7 cellular contexts compared by ENCODE assay signal in genomic region chr1:235843458-235843857, GRCh38. TPM values are rescaled to one million over a fixed set of nuclear protein-coding genes. Genes with fewer than 3 reads are reported as not detected.
A peak's percentile ranks its signal among the peaks of the same experiment; 100 is the strongest.
DNase-seq lines count a peak whose midpoint lies in the region; ATAC-seq and TF ChIP-seq lines count a peak whose summit lies in the region.

No MANE protein-coding gene starts in this region.

- ATAC-seq in HCT116 (peak; percentile 94), upper lobe of left lung (ENCODE audit: low FRiP score in 2 of 2) (peak in 1 of 2 donors; percentile 83), GM19452 (IDR thresholded peaks at IDR 0.05; ENCODE audit: unreplicated experiment) (no peak)
- ATAC-seq in activated CD8-positive, alpha-beta T cell treated with anti-CD3 and anti-CD28 coated beads, Interleukin-2, amount 10 ng/mL, durations not matched to agents 7 days and 5 days = peak; percentile 65

- H3K27me3 ChIP-seq in HCT116 (ENCODE audit: insufficient read depth, low read length) = no peaks in the 10 kb centered on the region
- H3K27me3 ChIP-seq in right atrium auricular region = no peaks in the 10 kb centered on the region
- H3K27me3 ChIP-seq in upper lobe of left lung = no peaks in the 10 kb centered on the region

- CTCF ChIA-PET in HCT116 (lab: Charles Lee) = interaction anchor here (0.6 to 2.1 kb wide), 18 partner anchors 9 to 339 kb away, joined by 3 to 11 read pairs (median 4); partner anchors contain the start of gene B3GALNT2
- CTCF ChIA-PET in activated CD8-positive, alpha-beta T cell treated with anti-CD3 and anti-CD28 coated beads, Interleukin-2, amount 10 ng/mL, durations not matched to agents 7 days and 5 days (lab: Charles Lee) = interaction anchor here (0.5 to 4.4 kb wide), 39 partner anchors 9 to 339 kb away, joined by 3 to 47 read pairs (median 4); partner anchors contain the start of genes B3GALNT2 and LYST

- H3K36me3 Mint-ChIP-seq in activated CD8-positive, alpha-beta T cell treated with anti-CD3 and anti-CD28 coated beads, Interleukin-2, amount 10 ng/mL, durations not matched to agents 7 days and 5 days (ENCODE audit: low read depth) = peaks cover 22% of the 10 kb centered on the region

- TF ChIP-seq POLR2A in HCT116 (IDR thresholded peaks at IDR 0.05; ENCODE audit: borderline replicate concordance, extremely low read depth, insufficient read depth, insufficient read length) (no peak), upper lobe of left lung (IDR thresholded peaks at IDR 0.05) (no peak)

- TF ChIP-seq CTCF in GM12801 (IDR thresholded peaks at IDR 0.05; ENCODE audit: extremely low read depth, insufficient read length) = peak; percentile 7
- peak; percentile 40 to 62 (median 55); a peak in 5 of 6 replicates for TF ChIP-seq CTCF in HCT116 (IDR thresholded peaks at IDR 0.05 in 2 of 3, conservative IDR thresholded peaks at IDR 0.05 in 1 of 3; ENCODE audit: borderline replicate concordance in 1 of 3, insufficient read depth in 1 of 3, low read depth in 2 of 3, low read length in 2 of 3)
- TF ChIP-seq CTCF in right atrium auricular region (IDR thresholded peaks at IDR 0.05) = peak; percentile 40 to 66
- TF ChIP-seq CTCF in upper lobe of left lung (IDR thresholded peaks at IDR 0.05) = peak in 4 of 6 experiments; percentile 16 to 31 (median 27)

- H3K4me1 Mint-ChIP-seq in activated CD8-positive, alpha-beta T cell treated with anti-CD3 and anti-CD28 coated beads, Interleukin-2, amount 10 ng/mL, durations not matched to agents 7 days and 5 days (ENCODE audit: low read depth) = peaks cover 57% of the 10 kb centered on the region

- no peaks in the 10 kb centered on the region for H3K9me2 ChIP-seq in HCT116 (ENCODE audit: insufficient read depth)

- H3K27me3 Mint-ChIP-seq in activated CD8-positive, alpha-beta T cell treated with anti-CD3 and anti-CD28 coated beads, Interleukin-2, amount 10 ng/mL, durations not matched to agents 7 days and 5 days (ENCODE audit: low read depth) = no peaks in the 10 kb centered on the region

- no peaks in the 10 kb centered on the region for H4K20me1 ChIP-seq in HCT116 (ENCODE audit: insufficient read depth)

- peak; percentile 21 for DNase-seq in HCT116 (ENCODE audit: low read depth, low spot score)
- peak; percentile 81 for DNase-seq in NCI-H1694 treated with DMSO at 0.1 percent for 48 hours (lab: John Stamatoyannopoulos, UW)
- no peak for DNase-seq in activated CD8-positive, alpha-beta T cell treated with anti-CD3 and anti-CD28 coated beads, Interleukin-2, amount 10 ng/mL, durations not matched to agents 7 days and 5 days
- DNase-seq in right atrium auricular region (ENCODE audit: low spot score) = no peak
- no peak for DNase-seq in upper lobe of left lung

- H3K4me3 ChIP-seq in HCT116 (replicated peaks in 1 of 2; ENCODE audit: low read depth in 1 of 2, low read length in 2 of 2) (no peak overlapping the region), right atrium auricular region (no peak overlapping the region), upper lobe of left lung (no peak overlapping the region)

- no peak overlapping the region for H3K27ac Mint-ChIP-seq in activated CD8-positive, alpha-beta T cell treated with anti-CD3 and anti-CD28 coated beads, Interleukin-2, amount 10 ng/mL, durations not matched to agents 7 days and 5 days

- no peaks in the 10 kb centered on the region for H3K79me2 ChIP-seq in HCT116 (ENCODE audit: insufficient read depth, low read length)

- RAD21 ChIA-PET in HCT116 (lab: Charles Lee; ENCODE audit: low non-redundant PET in 1 of 2, low total read pairs in 2 of 2, uncharacterized antibody in 2 of 2, unreplicated experiment in 2 of 2) = interaction anchor here (0.5 to 1.0 kb wide), 2 partner anchors 242 to 375 kb away, joined by 3 read pairs; no protein-coding TSS in a partner anchor

- H3K4me3 Mint-ChIP-seq in activated CD8-positive, alpha-beta T cell treated with anti-CD3 and anti-CD28 coated beads, Interleukin-2, amount 10 ng/mL, durations not matched to agents 7 days and 5 days = no peak overlapping the region

- intact Hi-C loops in HCT116 (cut with micrococcal nuclease) = no loop called here

- no peak overlapping the region for H3K4me2 ChIP-seq in HCT116 (ENCODE audit: low read length)

- H3K36me3 ChIP-seq in HCT116 (ENCODE audit: control insufficient read depth in 1 of 2, insufficient read depth in 2 of 2, low read length in 2 of 2) = no peaks in the 10 kb centered on the region
- no peaks in the 10 kb centered on the region for H3K36me3 ChIP-seq in right atrium auricular region
- H3K36me3 ChIP-seq in upper lobe of left lung = no peaks in the 10 kb centered on the region

- TF ChIP-seq EP300 in upper lobe of left lung (IDR thresholded peaks at IDR 0.05) = no peak

- POLR2A ChIA-PET in HCT116 (lab: Charles Lee) = interaction anchor here (0.9 kb wide), 1 partner anchor 339 kb away, joined by 3 read pairs; no protein-coding TSS in a partner anchor
- POLR2A ChIA-PET in activated CD8-positive, alpha-beta T cell treated with anti-CD3 and anti-CD28 coated beads, Interleukin-2, amount 10 ng/mL, durations not matched to agents 7 days and 5 days (lab: Charles Lee) = interaction anchor here (0.7 to 1.2 kb wide), 2 partner anchors 23 to 129 kb away, joined by 3 to 4 read pairs; partner anchors contain the start of gene LYST

- H3K27ac ChIP-seq in HCT116 (ENCODE audit: low read depth, low read length) (no peak overlapping the region), right atrium auricular region (no peak overlapping the region), upper lobe of left lung (no peak overlapping the region)

- BruUV-seq in HCT116 (replicated peaks; lab: Mats Ljungman, UMichigan) = no TSS peak

- peaks cover 5% of the 10 kb centered on the region for H3K9me3 Mint-ChIP-seq in activated CD8-positive, alpha-beta T cell treated with anti-CD3 and anti-CD28 coated beads, Interleukin-2, amount 10 ng/mL, durations not matched to agents 7 days and 5 days (ENCODE audit: insufficient read depth)

- H3K9ac ChIP-seq in HCT116 (ENCODE audit: low read length) = no peak overlapping the region

- H3K9me3 ChIP-seq in HCT116 (ENCODE audit: control insufficient read depth in 1 of 2, insufficient read depth in 1 of 2, low read depth in 1 of 2, low read length in 2 of 2) = no peaks in the 10 kb centered on the region
- peaks cover 0 to 3% of the 10 kb centered on the region in 2 donors for H3K9me3 ChIP-seq in right atrium auricular region
- H3K9me3 ChIP-seq in upper lobe of left lung = no peaks in the 10 kb centered on the region

- no peak overlapping the region for H2AFZ ChIP-seq in HCT116 (ENCODE audit: low read depth, low read length, poor library complexity, severe bottlenecking)

- peak; percentile 68 for TF ChIP-seq RAD21 in HCT116 (IDR thresholded peaks at IDR 0.05; ENCODE audit: low read depth)

- peaks cover 0 to 5% of the 10 kb centered on the region in 2 experiments; a peak in 1 of 4 replicates for H3K4me1 ChIP-seq in HCT116 (ENCODE audit: control insufficient read depth in 1 of 2, insufficient read depth in 2 of 2, low read length in 2 of 2)
- peaks cover 0 to 46% of the 10 kb centered on the region in 2 donors for H3K4me1 ChIP-seq in right atrium auricular region
- peaks cover 5 to 29% (median 18%) of the 10 kb centered on the region in 4 donors for H3K4me1 ChIP-seq in upper lobe of left lung

- 15 to 25% methylated on average over 1 of the region's 1 CpG for WGBS in upper lobe of left lung, 2 donors

TF ChIP-seq in HCT116, 20 proteins besides CTCF, POLR2A, EP300 and RAD21:
- TF ChIP-seq ZBTB33 (IDR thresholded peaks at IDR 0.05; ENCODE audit: extremely low read depth, insufficient replicate concordance, low read length) = no peak
- no peak for TF ChIP-seq SIN3A (IDR thresholded peaks at IDR 0.05; ENCODE audit: low read depth)
- TF ChIP-seq EZH2phosphoT487 (IDR thresholded peaks at IDR 0.05; ENCODE audit: borderline replicate concordance) = no peak
- TF ChIP-seq FOSL1 (IDR thresholded peaks at IDR 0.05; ENCODE audit: low read depth) = 0 out of 2 replicates have a peak, but pooled peaks have one; percentile 5
TF ChIP-seq in HCT116: peak in this region for 1.

RNA-seq across cellular contexts. Expression of gene LYST, which starts 23.2 kb away (rescaled TPM):
- total RNA-seq in HCT116 (2021; ENCODE audit: unreplicated experiment) (6.6 TPM), right atrium auricular region (10 to 100 TPM in 1 of 2 donors, 1 to 10 TPM in 1; 7.3 to 13.0 TPM), upper lobe of left lung (10 to 100 TPM; 34.0 to 87.0 (median 54.0) TPM)
- 2.4 and 2.6 TPM in 2 replicates for polyA plus RNA-seq in HCT116 (2012)
- 10 to 100 TPM; 26.2 to 28.6 TPM for total RNA-seq in activated CD8-positive, alpha-beta T cell treated with anti-CD3 and anti-CD28 coated beads, Interleukin-2, amount 10 ng/mL, durations not matched to agents 7 days and 5 days

Comparison
In these comparisons a context has a peak if more than half of its experiments do, and no peak if none do; other contexts are left out.
1. DNase-seq: peak in HCT116 (single experiment) and NCI-H1694 treated with DMSO at 0.1 percent for 48 hours (single experiment); none in activated CD8-positive, alpha-beta T cell treated with anti-CD3 and anti-CD28 coated beads, Interleukin-2, amount 10 ng/mL, durations not matched to agents 7 days and 5 days (single experiment), right atrium auricular region (single experiment) and upper lobe of left lung (0 of 2).
2. Peak in every context shown above with its lines, with median percentiles within 50 percentile points of each other: CTCF ChIP-seq.